In genomic region chr14:64968167-64968566, GRCh38 we compare ENCODE assay signal across 1 cellular context.
TF ChIP-seq lines count a peak whose summit lies in the region.

No MANE protein-coding gene starts in this region.

TF ChIP-seq in SK-N-SH, 30 proteins besides CTCF, POLR2A, EP300 and RAD21 (continued from another document):
- no peak for TF ChIP-seq TAF1 (IDR thresholded peaks at IDR 0.05; ENCODE audit: borderline replicate concordance, low read depth, low read length)
- no peak for TF ChIP-seq MEF2A (IDR thresholded peaks at IDR 0.05; ENCODE audit: borderline replicate concordance, low read depth)
- TF ChIP-seq EZH2phosphoT487 (IDR thresholded peaks at IDR 0.05; ENCODE audit: borderline replicate concordance, low read depth), result no peak
- no peak for TF ChIP-seq YY1 (IDR thresholded peaks at IDR 0.05; ENCODE audit: low read depth)
- no peak for TF ChIP-seq MAX (IDR thresholded peaks at IDR 0.05; ENCODE audit: low read depth)
- TF ChIP-seq GABPA (IDR thresholded peaks at IDR 0.05; ENCODE audit: low read depth), result no peak
- TF ChIP-seq REST (IDR thresholded peaks at IDR 0.05; ENCODE audit: low read depth, low read length), result no peak
- no peak for TF ChIP-seq IRF3 (IDR thresholded peaks at IDR 0.05; ENCODE audit: low read depth, low read length)
- no peak for TF ChIP-seq SMC3 (IDR thresholded peaks at IDR 0.05; ENCODE audit: low read depth, low read length)
- no peak for TF ChIP-seq NFIC (IDR thresholded peaks at IDR 0.05; ENCODE audit: borderline replicate concordance)
- no peak for TF ChIP-seq JUND (IDR thresholded peaks at IDR 0.05)
TF ChIP-seq in SK-N-SH: peak in this region for 0.
